In the genomic region with DNA sequence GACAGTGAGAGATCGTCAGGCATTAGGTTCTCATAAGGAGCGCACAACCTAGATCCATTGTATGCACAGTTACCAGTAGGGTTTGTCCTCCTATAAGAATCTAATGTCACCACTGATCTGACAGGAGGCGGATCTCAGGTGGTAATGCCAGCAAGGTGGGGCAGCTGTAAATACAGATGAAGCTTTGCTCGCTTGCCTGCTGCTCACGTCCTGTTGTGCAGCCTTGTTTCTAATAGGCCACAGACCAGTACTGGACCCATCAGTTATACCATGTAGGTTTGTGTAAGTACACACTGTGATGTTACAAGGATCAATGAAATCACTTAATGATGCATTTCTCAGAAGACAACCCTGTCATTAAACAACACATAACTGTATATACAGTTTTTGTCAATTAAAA, we compare ENCODE assay signal across 8 cellular contexts.
"Had no signal": no experiment of that assay in that cellular context is flagged by ENCODE, and none has a peak within 500 bp of the region (broad histone marks: within the 10 kb centered on the region; RNA-seq: fewer than 3 reads in every experiment).

No MANE protein-coding gene starts in this region.

- H3K4me1 ChIP-seq: HAP-1 had no signal

- H3K9ac ChIP-seq: GM23248 had no signal

- ATAC-seq: HCT116, HepG2 had no signal

- FAIRE-seq: HepG2 had no signal

- DNase-seq: GM23248, GOT3, H7, HFFc6 had no signal

- H2AFZ ChIP-seq: GM23248 had no signal

- H3K27ac ChIP-seq: GM23248, HL-60 had no signal

- H3K36me3 ChIP-seq: HAP-1 had no signal

- H3K4me3 ChIP-seq: GM23248, HAP-1 had no signal

- H3K9me3 ChIP-seq: HAP-1 had no signal
